ENCODE assay signal across 1 cellular context in the genomic region with DNA sequence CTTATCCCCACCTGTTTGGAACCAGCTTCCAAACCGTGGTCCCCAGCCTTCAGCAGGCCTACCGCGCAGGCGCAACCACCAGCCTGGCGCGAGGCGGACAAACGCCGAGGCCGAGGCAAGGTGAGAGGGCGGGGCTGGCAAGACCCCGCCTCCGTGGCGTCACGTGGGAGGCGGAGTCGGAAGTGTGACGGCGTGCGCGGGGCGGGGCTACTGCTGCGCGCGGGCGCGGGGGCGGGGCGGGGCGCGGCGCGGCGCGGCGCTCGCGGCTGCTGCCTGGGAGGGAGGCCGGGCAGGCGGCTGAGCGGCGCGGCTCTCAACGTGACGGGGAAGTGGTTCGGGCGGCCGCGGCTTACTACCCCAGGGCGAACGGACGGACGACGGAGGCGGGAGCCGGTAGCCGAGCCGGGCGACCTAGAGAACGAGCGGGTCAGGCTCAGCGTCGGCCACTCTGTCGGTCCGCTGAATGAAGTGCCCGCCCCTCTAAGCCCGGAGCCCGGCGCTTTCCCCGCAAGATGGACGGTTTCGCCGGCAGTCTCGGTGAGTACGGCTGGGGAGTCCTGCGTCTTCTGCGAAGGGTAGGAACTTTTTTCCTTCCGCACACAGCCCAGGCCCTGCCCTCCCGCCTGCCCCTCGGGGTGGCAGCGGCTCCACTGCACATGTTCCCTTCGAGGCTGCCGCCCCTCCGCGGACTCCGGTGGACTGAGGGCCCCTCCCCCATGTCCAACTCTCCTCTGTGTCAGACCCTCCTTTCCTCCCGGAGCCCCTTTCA.
TF ChIP-seq lines count a peak whose summit lies in the region.

A gene with protein sequence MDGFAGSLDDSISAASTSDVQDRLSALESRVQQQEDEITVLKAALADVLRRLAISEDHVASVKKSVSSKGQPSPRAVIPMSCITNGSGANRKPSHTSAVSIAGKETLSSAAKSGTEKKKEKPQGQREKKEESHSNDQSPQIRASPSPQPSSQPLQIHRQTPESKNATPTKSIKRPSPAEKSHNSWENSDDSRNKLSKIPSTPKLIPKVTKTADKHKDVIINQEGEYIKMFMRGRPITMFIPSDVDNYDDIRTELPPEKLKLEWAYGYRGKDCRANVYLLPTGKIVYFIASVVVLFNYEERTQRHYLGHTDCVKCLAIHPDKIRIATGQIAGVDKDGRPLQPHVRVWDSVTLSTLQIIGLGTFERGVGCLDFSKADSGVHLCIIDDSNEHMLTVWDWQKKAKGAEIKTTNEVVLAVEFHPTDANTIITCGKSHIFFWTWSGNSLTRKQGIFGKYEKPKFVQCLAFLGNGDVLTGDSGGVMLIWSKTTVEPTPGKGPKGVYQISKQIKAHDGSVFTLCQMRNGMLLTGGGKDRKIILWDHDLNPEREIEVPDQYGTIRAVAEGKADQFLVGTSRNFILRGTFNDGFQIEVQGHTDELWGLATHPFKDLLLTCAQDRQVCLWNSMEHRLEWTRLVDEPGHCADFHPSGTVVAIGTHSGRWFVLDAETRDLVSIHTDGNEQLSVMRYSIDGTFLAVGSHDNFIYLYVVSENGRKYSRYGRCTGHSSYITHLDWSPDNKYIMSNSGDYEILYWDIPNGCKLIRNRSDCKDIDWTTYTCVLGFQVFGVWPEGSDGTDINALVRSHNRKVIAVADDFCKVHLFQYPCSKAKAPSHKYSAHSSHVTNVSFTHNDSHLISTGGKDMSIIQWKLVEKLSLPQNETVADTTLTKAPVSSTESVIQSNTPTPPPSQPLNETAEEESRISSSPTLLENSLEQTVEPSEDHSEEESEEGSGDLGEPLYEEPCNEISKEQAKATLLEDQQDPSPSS (plus strand): TSS at position 254 of the 769 bp plus-strand sequence. CDS start 259 bp downstream, at position 513.

TF ChIP-seq in HepG2, 621 proteins besides CTCF, POLR2A, EP300 and RAD21 (continued from another document and continues in another):
- TF ChIP-seq, protein P1, sequence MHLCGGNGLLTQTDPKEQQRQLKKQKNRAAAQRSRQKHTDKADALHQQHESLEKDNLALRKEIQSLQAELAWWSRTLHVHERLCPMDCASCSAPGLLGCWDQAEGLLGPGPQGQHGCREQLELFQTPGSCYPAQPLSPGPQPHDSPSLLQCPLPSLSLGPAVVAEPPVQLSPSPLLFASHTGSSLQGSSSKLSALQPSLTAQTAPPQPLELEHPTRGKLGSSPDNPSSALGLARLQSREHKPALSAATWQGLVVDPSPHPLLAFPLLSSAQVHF (CRISPR knock-in tag; IDR thresholded peaks at IDR 0.05) = peak; percentile 89
- TF ChIP-seq, protein P2, sequence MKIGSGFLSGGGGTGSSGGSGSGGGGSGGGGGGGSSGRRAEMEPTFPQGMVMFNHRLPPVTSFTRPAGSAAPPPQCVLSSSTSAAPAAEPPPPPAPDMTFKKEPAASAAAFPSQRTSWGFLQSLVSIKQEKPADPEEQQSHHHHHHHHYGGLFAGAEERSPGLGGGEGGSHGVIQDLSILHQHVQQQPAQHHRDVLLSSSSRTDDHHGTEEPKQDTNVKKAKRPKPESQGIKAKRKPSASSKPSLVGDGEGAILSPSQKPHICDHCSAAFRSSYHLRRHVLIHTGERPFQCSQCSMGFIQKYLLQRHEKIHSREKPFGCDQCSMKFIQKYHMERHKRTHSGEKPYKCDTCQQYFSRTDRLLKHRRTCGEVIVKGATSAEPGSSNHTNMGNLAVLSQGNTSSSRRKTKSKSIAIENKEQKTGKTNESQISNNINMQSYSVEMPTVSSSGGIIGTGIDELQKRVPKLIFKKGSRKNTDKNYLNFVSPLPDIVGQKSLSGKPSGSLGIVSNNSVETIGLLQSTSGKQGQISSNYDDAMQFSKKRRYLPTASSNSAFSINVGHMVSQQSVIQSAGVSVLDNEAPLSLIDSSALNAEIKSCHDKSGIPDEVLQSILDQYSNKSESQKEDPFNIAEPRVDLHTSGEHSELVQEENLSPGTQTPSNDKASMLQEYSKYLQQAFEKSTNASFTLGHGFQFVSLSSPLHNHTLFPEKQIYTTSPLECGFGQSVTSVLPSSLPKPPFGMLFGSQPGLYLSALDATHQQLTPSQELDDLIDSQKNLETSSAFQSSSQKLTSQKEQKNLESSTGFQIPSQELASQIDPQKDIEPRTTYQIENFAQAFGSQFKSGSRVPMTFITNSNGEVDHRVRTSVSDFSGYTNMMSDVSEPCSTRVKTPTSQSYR (CRISPR knock-in tag; IDR thresholded peaks at IDR 0.05; ENCODE audit: borderline replicate concordance) = peak; percentile 92
- TF ChIP-seq ZNF878 (CRISPR knock-in tag; IDR thresholded peaks at IDR 0.05) = no peak; the same call in 1 of the 2 replicates
- peak; percentile 98 for TF ChIP-seq BRD4 (CRISPR knock-in tag; IDR thresholded peaks at IDR 0.05)
- peak; percentile 56; the same call in 1 of the 2 replicates for TF ChIP-seq MIER3 (CRISPR knock-in tag; IDR thresholded peaks at IDR 0.05; ENCODE audit: borderline replicate concordance)
- no peak; the same call in 1 of the 2 replicates for TF ChIP-seq TARDBP (CRISPR knock-in tag; IDR thresholded peaks at IDR 0.05)
- TF ChIP-seq ZNF766 (CRISPR knock-in tag; IDR thresholded peaks at IDR 0.05; ENCODE audit: borderline replicate concordance) = peak; percentile 65; the same call in 1 of the 2 replicates
- 0 out of 2 replicates have a peak, but pooled peaks have one; percentile 77 for TF ChIP-seq KLF6 (CRISPR knock-in tag; IDR thresholded peaks at IDR 0.05)
- 0 out of 2 replicates have a peak, but pooled peaks have one; percentile 20 for TF ChIP-seq ZNF660 (CRISPR knock-in tag; IDR thresholded peaks at IDR 0.05; ENCODE audit: borderline replicate concordance, low read depth)
- peak; percentile 29; the same call in 1 of the 2 replicates for TF ChIP-seq ZNF850 (CRISPR knock-in tag; conservative IDR thresholded peaks at IDR 0.05)
- no peak for TF ChIP-seq MTA3 (CRISPR knock-in tag; IDR thresholded peaks at IDR 0.05)
- TF ChIP-seq MBD4 (IDR thresholded peaks at IDR 0.05; ENCODE audit: borderline replicate concordance, low read length) = no peak
- TF ChIP-seq SALL2 (CRISPR knock-in tag; IDR thresholded peaks at IDR 0.05) = peak; percentile 65
- TF ChIP-seq ATF7 (IDR thresholded peaks at IDR 0.05) = no peak
- no peak; the same call in 1 of the 2 replicates for TF ChIP-seq ATF7 (CRISPR knock-in tag; IDR thresholded peaks at IDR 0.05)
- 0 out of 2 replicates have a peak, but pooled peaks have one; percentile 25 for TF ChIP-seq CBX5 (CRISPR knock-in tag; IDR thresholded peaks at IDR 0.05; ENCODE audit: borderline replicate concordance)
- TF ChIP-seq, protein P3, sequence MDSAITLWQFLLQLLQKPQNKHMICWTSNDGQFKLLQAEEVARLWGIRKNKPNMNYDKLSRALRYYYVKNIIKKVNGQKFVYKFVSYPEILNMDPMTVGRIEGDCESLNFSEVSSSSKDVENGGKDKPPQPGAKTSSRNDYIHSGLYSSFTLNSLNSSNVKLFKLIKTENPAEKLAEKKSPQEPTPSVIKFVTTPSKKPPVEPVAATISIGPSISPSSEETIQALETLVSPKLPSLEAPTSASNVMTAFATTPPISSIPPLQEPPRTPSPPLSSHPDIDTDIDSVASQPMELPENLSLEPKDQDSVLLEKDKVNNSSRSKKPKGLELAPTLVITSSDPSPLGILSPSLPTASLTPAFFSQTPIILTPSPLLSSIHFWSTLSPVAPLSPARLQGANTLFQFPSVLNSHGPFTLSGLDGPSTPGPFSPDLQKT (CRISPR knock-in tag; IDR thresholded peaks at IDR 0.05; ENCODE audit: borderline replicate concordance) = peak; percentile 60; the same call in 1 of the 2 replicates
- TF ChIP-seq, protein P4, sequence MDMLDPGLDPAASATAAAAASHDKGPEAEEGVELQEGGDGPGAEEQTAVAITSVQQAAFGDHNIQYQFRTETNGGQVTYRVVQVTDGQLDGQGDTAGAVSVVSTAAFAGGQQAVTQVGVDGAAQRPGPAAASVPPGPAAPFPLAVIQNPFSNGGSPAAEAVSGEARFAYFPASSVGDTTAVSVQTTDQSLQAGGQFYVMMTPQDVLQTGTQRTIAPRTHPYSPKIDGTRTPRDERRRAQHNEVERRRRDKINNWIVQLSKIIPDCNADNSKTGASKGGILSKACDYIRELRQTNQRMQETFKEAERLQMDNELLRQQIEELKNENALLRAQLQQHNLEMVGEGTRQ (IDR thresholded peaks at IDR 0.05; ENCODE audit: low read depth, low read length) = peak; percentile 91
- TF ChIP-seq, protein P4 (CRISPR knock-in tag; IDR thresholded peaks at IDR 0.05; ENCODE audit: borderline replicate concordance) = peak; percentile 83; the same call in 1 of the 2 replicates
- TF ChIP-seq, protein P5, sequence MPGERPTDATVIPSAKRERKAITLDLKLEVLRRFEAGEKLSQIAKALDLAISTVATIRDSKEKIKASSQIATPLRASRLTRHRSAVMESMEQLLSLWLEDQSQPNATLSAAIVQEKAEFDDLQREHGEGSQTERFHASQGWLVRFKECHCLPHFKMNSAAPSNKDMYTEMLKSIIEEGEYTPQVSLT (CRISPR knock-in tag; IDR thresholded peaks at IDR 0.05; ENCODE audit: borderline replicate concordance, low read depth) = no peak
- TF ChIP-seq GTF2F1 (IDR thresholded peaks at IDR 0.05; ENCODE audit: low read length) = no peak
- TF ChIP-seq ZNF264 (CRISPR knock-in tag; IDR thresholded peaks at IDR 0.05) = no peak
- no peak for TF ChIP-seq ZFP36 (IDR thresholded peaks at IDR 0.05; ENCODE audit: borderline replicate concordance, low read depth, low read length, partially characterized antibody)
- TF ChIP-seq ZNF121 (CRISPR knock-in tag; IDR thresholded peaks at IDR 0.05) = 0 out of 2 replicates have a peak, but pooled peaks have one; percentile 43
- no peak for TF ChIP-seq JARID2 (CRISPR knock-in tag; IDR thresholded peaks at IDR 0.05; ENCODE audit: insufficient replicate concordance)
- TF ChIP-seq ZNF549 (CRISPR knock-in tag; IDR thresholded peaks at IDR 0.05) = no peak; the same call in 1 of the 2 replicates
- TF ChIP-seq RARG (CRISPR knock-in tag; IDR thresholded peaks at IDR 0.05; ENCODE audit: low read depth) = 0 out of 2 replicates have a peak, but pooled peaks have one; percentile 84
- peak; percentile 92; the same call in 1 of the 2 replicates for TF ChIP-seq MED13 (CRISPR knock-in tag; IDR thresholded peaks at IDR 0.05)
- TF ChIP-seq, protein P6, sequence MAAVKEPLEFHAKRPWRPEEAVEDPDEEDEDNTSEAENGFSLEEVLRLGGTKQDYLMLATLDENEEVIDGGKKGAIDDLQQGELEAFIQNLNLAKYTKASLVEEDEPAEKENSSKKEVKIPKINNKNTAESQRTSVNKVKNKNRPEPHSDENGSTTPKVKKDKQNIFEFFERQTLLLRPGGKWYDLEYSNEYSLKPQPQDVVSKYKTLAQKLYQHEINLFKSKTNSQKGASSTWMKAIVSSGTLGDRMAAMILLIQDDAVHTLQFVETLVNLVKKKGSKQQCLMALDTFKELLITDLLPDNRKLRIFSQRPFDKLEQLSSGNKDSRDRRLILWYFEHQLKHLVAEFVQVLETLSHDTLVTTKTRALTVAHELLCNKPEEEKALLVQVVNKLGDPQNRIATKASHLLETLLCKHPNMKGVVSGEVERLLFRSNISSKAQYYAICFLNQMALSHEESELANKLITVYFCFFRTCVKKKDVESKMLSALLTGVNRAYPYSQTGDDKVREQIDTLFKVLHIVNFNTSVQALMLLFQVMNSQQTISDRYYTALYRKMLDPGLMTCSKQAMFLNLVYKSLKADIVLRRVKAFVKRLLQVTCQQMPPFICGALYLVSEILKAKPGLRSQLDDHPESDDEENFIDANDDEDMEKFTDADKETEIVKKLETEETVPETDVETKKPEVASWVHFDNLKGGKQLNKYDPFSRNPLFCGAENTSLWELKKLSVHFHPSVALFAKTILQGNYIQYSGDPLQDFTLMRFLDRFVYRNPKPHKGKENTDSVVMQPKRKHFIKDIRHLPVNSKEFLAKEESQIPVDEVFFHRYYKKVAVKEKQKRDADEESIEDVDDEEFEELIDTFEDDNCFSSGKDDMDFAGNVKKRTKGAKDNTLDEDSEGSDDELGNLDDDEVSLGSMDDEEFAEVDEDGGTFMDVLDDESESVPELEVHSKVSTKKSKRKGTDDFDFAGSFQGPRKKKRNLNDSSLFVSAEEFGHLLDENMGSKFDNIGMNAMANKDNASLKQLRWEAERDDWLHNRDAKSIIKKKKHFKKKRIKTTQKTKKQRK (IDR thresholded peaks at IDR 0.05; ENCODE audit: low read length) = no peak
- no peak for TF ChIP-seq HNF4G (IDR thresholded peaks at IDR 0.05; ENCODE audit: borderline replicate concordance, low read depth, low read length)
- TF ChIP-seq HNF4G (CRISPR knock-in tag; IDR thresholded peaks at IDR 0.05; ENCODE audit: borderline replicate concordance, low read depth) = 0 out of 2 replicates have a peak, but pooled peaks have one; percentile 47
- TF ChIP-seq ETV6 (CRISPR knock-in tag; conservative IDR thresholded peaks at IDR 0.05) = peak; percentile 23; the same call in 1 of the 2 replicates
- peak; percentile 72 for TF ChIP-seq YEATS4 (CRISPR knock-in tag; IDR thresholded peaks at IDR 0.05; ENCODE audit: borderline replicate concordance)
- no peak; the same call in 1 of the 2 replicates for TF ChIP-seq ZNF33B (CRISPR knock-in tag; IDR thresholded peaks at IDR 0.05)
- TF ChIP-seq ISX (CRISPR knock-in tag; conservative IDR thresholded peaks at IDR 0.05) = peak; percentile 72; the same call in 1 of the 2 replicates
- peak; percentile 52; the same call in 1 of the 2 replicates for TF ChIP-seq RXRB (CRISPR knock-in tag; IDR thresholded peaks at IDR 0.05; ENCODE audit: borderline replicate concordance)
- TF ChIP-seq POGZ (CRISPR knock-in tag; IDR thresholded peaks at IDR 0.05) = peak; percentile 92
- peak; percentile 51; the same call in 1 of the 2 replicates for TF ChIP-seq ZBTB20 (CRISPR knock-in tag; IDR thresholded peaks at IDR 0.05; ENCODE audit: borderline replicate concordance, low read depth)
- TF ChIP-seq FOXM1 (CRISPR knock-in tag; IDR thresholded peaks at IDR 0.05) = 0 out of 2 replicates have a peak, but pooled peaks have one; percentile 30
- no peak for TF ChIP-seq SETDB1 (CRISPR knock-in tag; IDR thresholded peaks at IDR 0.05; ENCODE audit: borderline replicate concordance)
